Comparison of ENCODE assay signal across 1 cellular context in the genomic region with DNA sequence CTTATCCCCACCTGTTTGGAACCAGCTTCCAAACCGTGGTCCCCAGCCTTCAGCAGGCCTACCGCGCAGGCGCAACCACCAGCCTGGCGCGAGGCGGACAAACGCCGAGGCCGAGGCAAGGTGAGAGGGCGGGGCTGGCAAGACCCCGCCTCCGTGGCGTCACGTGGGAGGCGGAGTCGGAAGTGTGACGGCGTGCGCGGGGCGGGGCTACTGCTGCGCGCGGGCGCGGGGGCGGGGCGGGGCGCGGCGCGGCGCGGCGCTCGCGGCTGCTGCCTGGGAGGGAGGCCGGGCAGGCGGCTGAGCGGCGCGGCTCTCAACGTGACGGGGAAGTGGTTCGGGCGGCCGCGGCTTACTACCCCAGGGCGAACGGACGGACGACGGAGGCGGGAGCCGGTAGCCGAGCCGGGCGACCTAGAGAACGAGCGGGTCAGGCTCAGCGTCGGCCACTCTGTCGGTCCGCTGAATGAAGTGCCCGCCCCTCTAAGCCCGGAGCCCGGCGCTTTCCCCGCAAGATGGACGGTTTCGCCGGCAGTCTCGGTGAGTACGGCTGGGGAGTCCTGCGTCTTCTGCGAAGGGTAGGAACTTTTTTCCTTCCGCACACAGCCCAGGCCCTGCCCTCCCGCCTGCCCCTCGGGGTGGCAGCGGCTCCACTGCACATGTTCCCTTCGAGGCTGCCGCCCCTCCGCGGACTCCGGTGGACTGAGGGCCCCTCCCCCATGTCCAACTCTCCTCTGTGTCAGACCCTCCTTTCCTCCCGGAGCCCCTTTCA.
TF ChIP-seq lines count a peak whose summit lies in the region.

A gene with protein sequence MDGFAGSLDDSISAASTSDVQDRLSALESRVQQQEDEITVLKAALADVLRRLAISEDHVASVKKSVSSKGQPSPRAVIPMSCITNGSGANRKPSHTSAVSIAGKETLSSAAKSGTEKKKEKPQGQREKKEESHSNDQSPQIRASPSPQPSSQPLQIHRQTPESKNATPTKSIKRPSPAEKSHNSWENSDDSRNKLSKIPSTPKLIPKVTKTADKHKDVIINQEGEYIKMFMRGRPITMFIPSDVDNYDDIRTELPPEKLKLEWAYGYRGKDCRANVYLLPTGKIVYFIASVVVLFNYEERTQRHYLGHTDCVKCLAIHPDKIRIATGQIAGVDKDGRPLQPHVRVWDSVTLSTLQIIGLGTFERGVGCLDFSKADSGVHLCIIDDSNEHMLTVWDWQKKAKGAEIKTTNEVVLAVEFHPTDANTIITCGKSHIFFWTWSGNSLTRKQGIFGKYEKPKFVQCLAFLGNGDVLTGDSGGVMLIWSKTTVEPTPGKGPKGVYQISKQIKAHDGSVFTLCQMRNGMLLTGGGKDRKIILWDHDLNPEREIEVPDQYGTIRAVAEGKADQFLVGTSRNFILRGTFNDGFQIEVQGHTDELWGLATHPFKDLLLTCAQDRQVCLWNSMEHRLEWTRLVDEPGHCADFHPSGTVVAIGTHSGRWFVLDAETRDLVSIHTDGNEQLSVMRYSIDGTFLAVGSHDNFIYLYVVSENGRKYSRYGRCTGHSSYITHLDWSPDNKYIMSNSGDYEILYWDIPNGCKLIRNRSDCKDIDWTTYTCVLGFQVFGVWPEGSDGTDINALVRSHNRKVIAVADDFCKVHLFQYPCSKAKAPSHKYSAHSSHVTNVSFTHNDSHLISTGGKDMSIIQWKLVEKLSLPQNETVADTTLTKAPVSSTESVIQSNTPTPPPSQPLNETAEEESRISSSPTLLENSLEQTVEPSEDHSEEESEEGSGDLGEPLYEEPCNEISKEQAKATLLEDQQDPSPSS (plus strand): TSS at position 254 of the 769 bp plus-strand sequence. CDS start 259 bp downstream, at position 513.

TF ChIP-seq in HepG2, 621 proteins besides CTCF, POLR2A, EP300 and RAD21 (continued from another document and continues in another):
- TF ChIP-seq, protein P1, sequence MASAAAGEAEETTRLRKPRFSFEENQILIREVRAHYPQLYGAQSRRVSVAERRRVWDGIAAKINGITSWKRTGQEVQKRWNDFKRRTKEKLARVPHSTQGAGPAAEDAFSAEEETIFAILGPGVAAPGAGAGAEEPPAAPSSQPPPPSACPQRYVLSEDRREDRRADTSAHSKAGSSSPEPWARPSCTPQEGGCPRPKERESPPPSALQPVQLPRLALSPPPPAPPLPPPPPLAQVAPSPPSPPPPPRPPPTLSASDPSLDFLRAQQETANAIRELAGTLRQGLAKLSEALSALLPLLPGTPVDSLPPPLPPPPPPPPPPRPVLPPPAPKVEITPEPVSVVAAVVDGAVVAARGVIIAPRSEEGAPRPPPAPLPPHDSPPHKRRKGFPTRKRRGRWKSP (CRISPR knock-in tag; IDR thresholded peaks at IDR 0.05) = peak; percentile 30; the same call in 1 of the 2 replicates
- peak; percentile 78; the same call in 1 of the 2 replicates for TF ChIP-seq ZNF761 (CRISPR knock-in tag; conservative IDR thresholded peaks at IDR 0.05)
- TF ChIP-seq, protein P2, sequence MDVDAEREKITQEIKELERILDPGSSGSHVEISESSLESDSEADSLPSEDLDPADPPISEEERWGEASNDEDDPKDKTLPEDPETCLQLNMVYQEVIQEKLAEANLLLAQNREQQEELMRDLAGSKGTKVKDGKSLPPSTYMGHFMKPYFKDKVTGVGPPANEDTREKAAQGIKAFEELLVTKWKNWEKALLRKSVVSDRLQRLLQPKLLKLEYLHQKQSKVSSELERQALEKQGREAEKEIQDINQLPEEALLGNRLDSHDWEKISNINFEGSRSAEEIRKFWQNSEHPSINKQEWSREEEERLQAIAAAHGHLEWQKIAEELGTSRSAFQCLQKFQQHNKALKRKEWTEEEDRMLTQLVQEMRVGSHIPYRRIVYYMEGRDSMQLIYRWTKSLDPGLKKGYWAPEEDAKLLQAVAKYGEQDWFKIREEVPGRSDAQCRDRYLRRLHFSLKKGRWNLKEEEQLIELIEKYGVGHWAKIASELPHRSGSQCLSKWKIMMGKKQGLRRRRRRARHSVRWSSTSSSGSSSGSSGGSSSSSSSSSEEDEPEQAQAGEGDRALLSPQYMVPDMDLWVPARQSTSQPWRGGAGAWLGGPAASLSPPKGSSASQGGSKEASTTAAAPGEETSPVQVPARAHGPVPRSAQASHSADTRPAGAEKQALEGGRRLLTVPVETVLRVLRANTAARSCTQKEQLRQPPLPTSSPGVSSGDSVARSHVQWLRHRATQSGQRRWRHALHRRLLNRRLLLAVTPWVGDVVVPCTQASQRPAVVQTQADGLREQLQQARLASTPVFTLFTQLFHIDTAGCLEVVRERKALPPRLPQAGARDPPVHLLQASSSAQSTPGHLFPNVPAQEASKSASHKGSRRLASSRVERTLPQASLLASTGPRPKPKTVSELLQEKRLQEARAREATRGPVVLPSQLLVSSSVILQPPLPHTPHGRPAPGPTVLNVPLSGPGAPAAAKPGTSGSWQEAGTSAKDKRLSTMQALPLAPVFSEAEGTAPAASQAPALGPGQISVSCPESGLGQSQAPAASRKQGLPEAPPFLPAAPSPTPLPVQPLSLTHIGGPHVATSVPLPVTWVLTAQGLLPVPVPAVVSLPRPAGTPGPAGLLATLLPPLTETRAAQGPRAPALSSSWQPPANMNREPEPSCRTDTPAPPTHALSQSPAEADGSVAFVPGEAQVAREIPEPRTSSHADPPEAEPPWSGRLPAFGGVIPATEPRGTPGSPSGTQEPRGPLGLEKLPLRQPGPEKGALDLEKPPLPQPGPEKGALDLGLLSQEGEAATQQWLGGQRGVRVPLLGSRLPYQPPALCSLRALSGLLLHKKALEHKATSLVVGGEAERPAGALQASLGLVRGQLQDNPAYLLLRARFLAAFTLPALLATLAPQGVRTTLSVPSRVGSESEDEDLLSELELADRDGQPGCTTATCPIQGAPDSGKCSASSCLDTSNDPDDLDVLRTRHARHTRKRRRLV (CRISPR knock-in tag; IDR thresholded peaks at IDR 0.05) = 0 out of 2 replicates have a peak, but pooled peaks have one; percentile 51
- TF ChIP-seq, protein P3, sequence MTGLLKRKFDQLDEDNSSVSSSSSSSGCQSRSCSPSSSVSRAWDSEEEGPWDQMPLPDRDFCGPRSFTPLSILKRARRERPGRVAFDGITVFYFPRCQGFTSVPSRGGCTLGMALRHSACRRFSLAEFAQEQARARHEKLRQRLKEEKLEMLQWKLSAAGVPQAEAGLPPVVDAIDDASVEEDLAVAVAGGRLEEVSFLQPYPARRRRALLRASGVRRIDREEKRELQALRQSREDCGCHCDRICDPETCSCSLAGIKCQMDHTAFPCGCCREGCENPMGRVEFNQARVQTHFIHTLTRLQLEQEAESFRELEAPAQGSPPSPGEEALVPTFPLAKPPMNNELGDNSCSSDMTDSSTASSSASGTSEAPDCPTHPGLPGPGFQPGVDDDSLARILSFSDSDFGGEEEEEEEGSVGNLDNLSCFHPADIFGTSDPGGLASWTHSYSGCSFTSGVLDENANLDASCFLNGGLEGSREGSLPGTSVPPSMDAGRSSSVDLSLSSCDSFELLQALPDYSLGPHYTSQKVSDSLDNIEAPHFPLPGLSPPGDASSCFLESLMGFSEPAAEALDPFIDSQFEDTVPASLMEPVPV (CRISPR knock-in tag; IDR thresholded peaks at IDR 0.05) = peak; percentile 33; the same call in 1 of the 2 replicates
- TF ChIP-seq ZNF841 (CRISPR knock-in tag; IDR thresholded peaks at IDR 0.05; ENCODE audit: borderline replicate concordance) = peak; percentile 23; the same call in 1 of the 2 replicates
- TF ChIP-seq, protein P4, sequence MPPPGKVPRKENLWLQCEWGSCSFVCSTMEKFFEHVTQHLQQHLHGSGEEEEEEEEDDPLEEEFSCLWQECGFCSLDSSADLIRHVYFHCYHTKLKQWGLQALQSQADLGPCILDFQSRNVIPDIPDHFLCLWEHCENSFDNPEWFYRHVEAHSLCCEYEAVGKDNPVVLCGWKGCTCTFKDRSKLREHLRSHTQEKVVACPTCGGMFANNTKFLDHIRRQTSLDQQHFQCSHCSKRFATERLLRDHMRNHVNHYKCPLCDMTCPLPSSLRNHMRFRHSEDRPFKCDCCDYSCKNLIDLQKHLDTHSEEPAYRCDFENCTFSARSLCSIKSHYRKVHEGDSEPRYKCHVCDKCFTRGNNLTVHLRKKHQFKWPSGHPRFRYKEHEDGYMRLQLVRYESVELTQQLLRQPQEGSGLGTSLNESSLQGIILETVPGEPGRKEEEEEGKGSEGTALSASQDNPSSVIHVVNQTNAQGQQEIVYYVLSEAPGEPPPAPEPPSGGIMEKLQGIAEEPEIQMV (CRISPR knock-in tag; IDR thresholded peaks at IDR 0.05; ENCODE audit: low read depth) = no peak
- peak; percentile 61; the same call in 1 of the 2 replicates for TF ChIP-seq PITX1 (CRISPR knock-in tag; IDR thresholded peaks at IDR 0.05)
- TF ChIP-seq KDM4B (CRISPR knock-in tag; IDR thresholded peaks at IDR 0.05) = peak; percentile 52; the same call in 1 of the 2 replicates
- TF ChIP-seq NFE2L2 (IDR thresholded peaks at IDR 0.05; ENCODE audit: low read length) = no peak
- no peak for TF ChIP-seq CHD4 (IDR thresholded peaks at IDR 0.05; ENCODE audit: borderline replicate concordance, low read length)
- no peak for TF ChIP-seq MZF1 (CRISPR knock-in tag; IDR thresholded peaks at IDR 0.05; ENCODE audit: borderline replicate concordance)
- TF ChIP-seq HNRNPLL (IDR thresholded peaks at IDR 0.05; ENCODE audit: low read depth, low read length, poor library complexity, severe bottlenecking) = peak; percentile 86
- TF ChIP-seq ZNF773 (CRISPR knock-in tag; IDR thresholded peaks at IDR 0.05; ENCODE audit: borderline replicate concordance) = 0 out of 2 replicates have a peak, but pooled peaks have one; percentile 64
- peak; percentile 42; the same call in 1 of the 2 replicates for TF ChIP-seq GATAD2A (CRISPR knock-in tag; IDR thresholded peaks at IDR 0.05)
- TF ChIP-seq, protein P5, sequence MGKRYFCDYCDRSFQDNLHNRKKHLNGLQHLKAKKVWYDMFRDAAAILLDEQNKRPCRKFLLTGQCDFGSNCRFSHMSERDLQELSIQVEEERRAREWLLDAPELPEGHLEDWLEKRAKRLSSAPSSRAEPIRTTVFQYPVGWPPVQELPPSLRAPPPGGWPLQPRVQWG (CRISPR knock-in tag; IDR thresholded peaks at IDR 0.05; ENCODE audit: borderline replicate concordance, low read depth) = no peak
- TF ChIP-seq, protein P6, sequence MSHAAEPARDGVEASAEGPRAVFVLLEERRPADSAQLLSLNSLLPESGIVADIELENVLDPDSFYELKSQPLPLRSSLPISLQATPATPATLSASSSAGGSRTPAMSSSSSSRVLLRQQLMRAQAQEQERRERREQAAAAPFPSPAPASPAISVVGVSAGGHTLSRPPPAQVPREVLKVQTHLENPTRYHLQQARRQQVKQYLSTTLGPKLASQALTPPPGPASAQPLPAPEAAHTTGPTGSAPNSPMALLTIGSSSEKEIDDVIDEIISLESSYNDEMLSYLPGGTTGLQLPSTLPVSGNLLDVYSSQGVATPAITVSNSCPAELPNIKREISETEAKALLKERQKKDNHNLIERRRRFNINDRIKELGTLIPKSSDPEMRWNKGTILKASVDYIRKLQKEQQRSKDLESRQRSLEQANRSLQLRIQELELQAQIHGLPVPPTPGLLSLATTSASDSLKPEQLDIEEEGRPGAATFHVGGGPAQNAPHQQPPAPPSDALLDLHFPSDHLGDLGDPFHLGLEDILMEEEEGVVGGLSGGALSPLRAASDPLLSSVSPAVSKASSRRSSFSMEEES (CRISPR knock-in tag; IDR thresholded peaks at IDR 0.05) = peak; percentile 87
- TF ChIP-seq, protein P7, sequence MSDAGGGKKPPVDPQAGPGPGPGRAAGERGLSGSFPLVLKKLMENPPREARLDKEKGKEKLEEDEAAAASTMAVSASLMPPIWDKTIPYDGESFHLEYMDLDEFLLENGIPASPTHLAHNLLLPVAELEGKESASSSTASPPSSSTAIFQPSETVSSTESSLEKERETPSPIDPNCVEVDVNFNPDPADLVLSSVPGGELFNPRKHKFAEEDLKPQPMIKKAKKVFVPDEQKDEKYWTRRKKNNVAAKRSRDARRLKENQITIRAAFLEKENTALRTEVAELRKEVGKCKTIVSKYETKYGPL (CRISPR knock-in tag; IDR thresholded peaks at IDR 0.05) = peak; percentile 47; the same call in 1 of the 2 replicates
- TF ChIP-seq, protein P8, sequence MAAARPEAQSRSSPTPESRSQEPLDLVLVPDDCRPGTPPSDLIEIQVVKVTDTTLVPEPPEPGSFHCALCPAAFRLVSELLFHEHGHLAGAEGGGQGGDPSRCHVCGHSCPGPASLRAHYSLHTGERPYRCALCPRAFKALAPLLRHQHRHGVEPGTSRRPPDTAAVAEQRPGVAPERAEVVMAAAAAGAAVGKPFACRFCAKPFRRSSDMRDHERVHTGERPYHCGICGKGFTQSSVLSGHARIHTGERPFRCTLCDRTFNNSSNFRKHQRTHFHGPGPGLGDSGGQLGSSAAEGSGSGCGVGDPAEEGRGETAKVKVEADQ (CRISPR knock-in tag; IDR thresholded peaks at IDR 0.05; ENCODE audit: borderline replicate concordance) = peak; percentile 95
- peak; percentile 91 for TF ChIP-seq ZSCAN21 (CRISPR knock-in tag; IDR thresholded peaks at IDR 0.05; ENCODE audit: borderline replicate concordance)
- TF ChIP-seq AGO2 (optimal IDR thresholded peaks at IDR 0.05; ENCODE audit: low read depth, low read length) = peak; percentile 99
- peak; percentile 39; the same call in 1 of the 2 replicates for TF ChIP-seq ZNF746 (CRISPR knock-in tag; IDR thresholded peaks at IDR 0.05)
- peak; percentile 80 for TF ChIP-seq SAP130 (CRISPR knock-in tag; IDR thresholded peaks at IDR 0.05; ENCODE audit: low read depth)
- TF ChIP-seq, protein P9, sequence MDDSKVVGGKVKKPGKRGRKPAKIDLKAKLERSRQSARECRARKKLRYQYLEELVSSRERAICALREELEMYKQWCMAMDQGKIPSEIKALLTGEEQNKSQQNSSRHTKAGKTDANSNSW (CRISPR knock-in tag; IDR thresholded peaks at IDR 0.05; ENCODE audit: borderline replicate concordance) = peak; percentile 93; the same call in 1 of the 2 replicates
- peak; percentile 55; the same call in 1 of the 2 replicates for TF ChIP-seq HDAC2 (CRISPR knock-in tag; IDR thresholded peaks at IDR 0.05)
- no peak for TF ChIP-seq MYNN (CRISPR knock-in tag; IDR thresholded peaks at IDR 0.05; ENCODE audit: low read depth)
